ENCODE assay signal across 28 cellular contexts in the genomic region with DNA sequence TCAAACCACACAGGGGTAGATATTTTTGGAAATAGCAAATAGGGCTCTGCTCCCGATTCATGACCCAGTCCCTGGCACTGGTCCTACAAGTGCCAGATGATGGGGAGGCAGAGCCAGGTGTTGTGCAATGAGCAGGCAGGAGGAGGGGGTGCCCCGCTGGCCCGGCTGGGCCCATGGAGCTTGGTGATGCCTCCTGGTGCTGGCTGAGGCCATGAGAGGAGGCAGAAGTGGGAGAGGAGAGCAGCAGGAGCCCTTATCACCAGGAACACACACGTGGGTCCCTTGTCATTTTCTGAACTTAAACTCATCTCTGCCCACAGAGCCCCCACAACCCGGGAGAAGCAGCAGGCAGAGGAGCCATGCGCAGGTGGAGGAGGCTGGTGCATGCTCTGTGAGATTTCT.
DNase-seq lines count a peak whose midpoint lies in the region; ATAC-seq and TF ChIP-seq lines count a peak whose summit lies in the region.
"Had no signal": no experiment of that assay in that cellular context is flagged by ENCODE, and none has a peak within 500 bp of the region (broad histone marks: within the 10 kb centered on the region; RNA-seq: fewer than 3 reads in every experiment).

No MANE protein-coding gene starts in this region.

- no peaks in the 10 kb centered on the region for H3K36me3 ChIP-seq in heart left ventricle
- no peaks in the 10 kb centered on the region for H3K36me3 ChIP-seq in naive thymus-derived CD4-positive, alpha-beta T cell (ENCODE audit: control insufficient read depth in 2 of 3, insufficient read depth in 3 of 3, low read length in 3 of 3)
- H3K36me3 ChIP-seq: colonic mucosa, MG63, ovary, SJSA1 had no signal

- H3K36me3 Mint-ChIP-seq in activated CD4-positive, alpha-beta T cell treated with anti-CD3 and anti-CD28 coated beads, Interleukin-2, amount 10 ng/mL, durations not matched to agents 7 days and 5 days (ENCODE audit: low read depth): no peaks in the 10 kb centered on the region
- H3K36me3 Mint-ChIP-seq in naive thymus-derived CD4-positive, alpha-beta T cell: no peaks in the 10 kb centered on the region
- H3K36me3 Mint-ChIP-seq: brain, memory B cell, type B pancreatic cell had no signal

- H3K27ac Mint-ChIP-seq in activated CD4-positive, alpha-beta T cell treated with anti-CD3 and anti-CD28 coated beads, Interleukin-2, amount 10 ng/mL, durations not matched to agents 7 days and 5 days: no peak overlapping the region
- no peak overlapping the region for H3K27ac Mint-ChIP-seq in naive thymus-derived CD4-positive, alpha-beta T cell
- H3K27ac Mint-ChIP-seq: activated naive CD8-positive, alpha-beta T cell treated with anti-CD3 and anti-CD28 coated beads, Interleukin-2, amount 50 U/mL, for 24 hours; brain; endodermal cell; GM23338; memory B cell; type B pancreatic cell had no signal

- 44 to 63% (median 57%) methylated on average over 6 of the region's 6 CpGs for WGBS in heart left ventricle, 4 donors

- peaks cover 0 to 7% (median 0%) of the 10 kb centered on the region in 12 donors for H3K4me1 ChIP-seq in heart left ventricle
- no peaks in the 10 kb centered on the region for H3K4me1 ChIP-seq in naive thymus-derived CD4-positive, alpha-beta T cell (ENCODE audit: control insufficient read depth in 2 of 2, insufficient read depth in 2 of 2, low read length in 2 of 2)
- H3K4me1 ChIP-seq: A549, colonic mucosa, SJSA1 had no signal

- intact Hi-C loops in Right ventricle myocardium superior (cut with DNase I) (no loop called here), cardiac septum (cut with DNase I) (no loop called here), heart left ventricle (cut with DNase I) (no loop called here)
- intact Hi-C loops in naive thymus-derived CD4-positive, alpha-beta T cell (cut with micrococcal nuclease): no loop called here

- CTCF ChIA-PET in activated CD4-positive, alpha-beta T cell treated with anti-CD3 and anti-CD28 coated beads, Interleukin-2, amount 10 ng/mL, durations not matched to agents 7 days and 5 days (lab: Charles Lee): no interaction called here
- CTCF ChIA-PET in naive thymus-derived CD4-positive, alpha-beta T cell (lab: Charles Lee): no interaction called here

- no peak overlapping the region for H3K4me3 Mint-ChIP-seq in activated CD4-positive, alpha-beta T cell treated with anti-CD3 and anti-CD28 coated beads, Interleukin-2, amount 10 ng/mL, durations not matched to agents 7 days and 5 days
- H3K4me3 Mint-ChIP-seq in naive thymus-derived CD4-positive, alpha-beta T cell: no peak overlapping the region
- H3K4me3 Mint-ChIP-seq: activated naive CD8-positive, alpha-beta T cell treated with anti-CD3 and anti-CD28 coated beads, Interleukin-2, amount 50 U/mL, for 24 hours; brain; endodermal cell; GM23338; memory B cell; type B pancreatic cell had no signal

- DNase-seq in Right ventricle myocardium superior: peak; percentile 76
- no peak for DNase-seq in cardiac septum (ENCODE audit: low spot score)
- peak; percentile 44 to 84 (median 73) for DNase-seq in heart left ventricle
- peak in 31 of 56 donors; percentile 1 to 77 (median 29) for DNase-seq in nucleus accumbens (lab: John Stamatoyannopoulos, UW)
- no peak for DNase-seq in stimulated activated CD8-positive, alpha-beta memory T cell treated with anti-CD3 and anti-CD28 coated beads, Interleukin-4, amount 100 ng/mL, for 48 hours
- no peak for DNase-seq in EL
- no peak for DNase-seq in activated CD4-positive, alpha-beta T cell treated with anti-CD3 and anti-CD28 coated beads, Interleukin-2, amount 10 ng/mL, durations not matched to agents 7 days and 5 days
- no peak for DNase-seq in naive thymus-derived CD4-positive, alpha-beta T cell
- DNase-seq: activated CD4-positive, alpha-beta T cell treated with anti-CD3 and anti-CD28 coated beads for 1 hour; activated gamma-delta T cell treated with Interleukin-2 at 50 U/mL for 16 hours; activated naive CD8-positive, alpha-beta T cell treated with anti-CD3 and anti-CD28 coated beads, Interleukin-2, amount 50 U/mL, for 24 hours; colonic mucosa; DMS79; endodermal cell; MG63; NCI-H1417; NCI-H2107; NCI-H524; NK-92 treated with Interleukin-12 subunit alpha and Interleukin-12 subunit beta, amount 100 ng/mL, for 24 hours; ovary; T-helper 1 cell had no signal

- peaks cover 5% of the 10 kb centered on the region for H3K27me3 Mint-ChIP-seq in activated CD4-positive, alpha-beta T cell treated with anti-CD3 and anti-CD28 coated beads, Interleukin-2, amount 10 ng/mL, durations not matched to agents 7 days and 5 days
- H3K27me3 Mint-ChIP-seq in naive thymus-derived CD4-positive, alpha-beta T cell: peaks cover 6 to 20% (median 13%) of the 10 kb centered on the region in 5 donors
- H3K27me3 Mint-ChIP-seq: activated naive CD8-positive, alpha-beta T cell treated with anti-CD3 and anti-CD28 coated beads, Interleukin-2, amount 50 U/mL, for 24 hours; brain; type B pancreatic cell had no signal

- H3K4me3 ChIP-seq in heart left ventricle: no peak overlapping the region
- no peak overlapping the region for H3K4me3 ChIP-seq in naive thymus-derived CD4-positive, alpha-beta T cell (ENCODE audit: low read length)
- H3K4me3 ChIP-seq: A549, colonic mucosa, GM23338, K562, MG63, ovary, SJSA1 had no signal

- no peaks in the 10 kb centered on the region for H3K27me3 ChIP-seq in heart left ventricle
- H3K27me3 ChIP-seq in naive thymus-derived CD4-positive, alpha-beta T cell (ENCODE audit: control insufficient read depth in 2 of 2, insufficient read depth in 2 of 2, low read length in 2 of 2): no peaks in the 10 kb centered on the region
- H3K27me3 ChIP-seq: colonic mucosa, MG63, ovary, SJSA1 had no signal

- POLR2A ChIA-PET in activated CD4-positive, alpha-beta T cell treated with anti-CD3 and anti-CD28 coated beads, Interleukin-2, amount 10 ng/mL, durations not matched to agents 7 days and 5 days (lab: Charles Lee): no interaction called here
- POLR2A ChIA-PET in naive thymus-derived CD4-positive, alpha-beta T cell (lab: Charles Lee): no interaction called here

- TF ChIP-seq POLR2A in heart left ventricle (IDR thresholded peaks at IDR 0.05): no peak

- no peaks in the 10 kb centered on the region for H3K4me1 Mint-ChIP-seq in activated CD4-positive, alpha-beta T cell treated with anti-CD3 and anti-CD28 coated beads, Interleukin-2, amount 10 ng/mL, durations not matched to agents 7 days and 5 days
- H3K4me1 Mint-ChIP-seq in naive thymus-derived CD4-positive, alpha-beta T cell: no peaks in the 10 kb centered on the region
- H3K4me1 Mint-ChIP-seq: activated naive CD8-positive, alpha-beta T cell treated with anti-CD3 and anti-CD28 coated beads, Interleukin-2, amount 50 U/mL, for 24 hours; endodermal cell; memory B cell had no signal

- no peak overlapping the region for H3K27ac ChIP-seq in heart left ventricle
- H3K27ac ChIP-seq in naive thymus-derived CD4-positive, alpha-beta T cell (ENCODE audit: low read depth, low read length): no peak overlapping the region
- H3K27ac ChIP-seq: A549, colonic mucosa, ovary, SJSA1 had no signal

- TF ChIP-seq CTCF in heart left ventricle (IDR thresholded peaks at IDR 0.05): no peak

- peak; percentile 91 for ATAC-seq in Right ventricle myocardium superior (ENCODE audit: poor library complexity)
- ATAC-seq in heart left ventricle: peak; percentile 89 to 91 (median 90)
- ATAC-seq in naive thymus-derived CD4-positive, alpha-beta T cell: no peak
- ATAC-seq: A549; activated naive CD8-positive, alpha-beta T cell treated with anti-CD3 and anti-CD28 coated beads, Interleukin-2, amount 50 U/mL, for 24 hours; GM23338; K562 had no signal

- no peaks in the 10 kb centered on the region for H3K9me3 Mint-ChIP-seq in activated CD4-positive, alpha-beta T cell treated with anti-CD3 and anti-CD28 coated beads, Interleukin-2, amount 10 ng/mL, durations not matched to agents 7 days and 5 days
- H3K9me3 Mint-ChIP-seq in naive thymus-derived CD4-positive, alpha-beta T cell: peaks cover 0 to 11% (median 0%) of the 10 kb centered on the region in 11 donors
- H3K9me3 Mint-ChIP-seq: activated naive CD8-positive, alpha-beta T cell treated with anti-CD3 and anti-CD28 coated beads, Interleukin-2, amount 50 U/mL, for 24 hours; brain; endodermal cell; GM23338; memory B cell; type B pancreatic cell had no signal

- H3K9me3 ChIP-seq in heart left ventricle: no peaks in the 10 kb centered on the region
- no peaks in the 10 kb centered on the region for H3K9me3 ChIP-seq in naive thymus-derived CD4-positive, alpha-beta T cell (ENCODE audit: control insufficient read depth in 2 of 3, low read length in 3 of 3)
- H3K9me3 ChIP-seq: A549, colonic mucosa, MG63, ovary, SJSA1 had no signal

Comparison
In these comparisons a context has a peak if more than half of its experiments do, and no peak if none do; other contexts are left out.
1. DNase-seq: peak in Right ventricle myocardium superior (single experiment), heart left ventricle (5 of 5) and nucleus accumbens (31 of 56); none in cardiac septum (single experiment), stimulated activated CD8-positive, alpha-beta memory T cell treated with anti-CD3 and anti-CD28 coated beads, Interleukin-4, amount 100 ng/mL, for 48 hours (single experiment), EL (single experiment), activated CD4-positive, alpha-beta T cell treated with anti-CD3 and anti-CD28 coated beads, Interleukin-2, amount 10 ng/mL, durations not matched to agents 7 days and 5 days (single experiment) and naive thymus-derived CD4-positive, alpha-beta T cell (0 of 9).